In the genomic region with DNA sequence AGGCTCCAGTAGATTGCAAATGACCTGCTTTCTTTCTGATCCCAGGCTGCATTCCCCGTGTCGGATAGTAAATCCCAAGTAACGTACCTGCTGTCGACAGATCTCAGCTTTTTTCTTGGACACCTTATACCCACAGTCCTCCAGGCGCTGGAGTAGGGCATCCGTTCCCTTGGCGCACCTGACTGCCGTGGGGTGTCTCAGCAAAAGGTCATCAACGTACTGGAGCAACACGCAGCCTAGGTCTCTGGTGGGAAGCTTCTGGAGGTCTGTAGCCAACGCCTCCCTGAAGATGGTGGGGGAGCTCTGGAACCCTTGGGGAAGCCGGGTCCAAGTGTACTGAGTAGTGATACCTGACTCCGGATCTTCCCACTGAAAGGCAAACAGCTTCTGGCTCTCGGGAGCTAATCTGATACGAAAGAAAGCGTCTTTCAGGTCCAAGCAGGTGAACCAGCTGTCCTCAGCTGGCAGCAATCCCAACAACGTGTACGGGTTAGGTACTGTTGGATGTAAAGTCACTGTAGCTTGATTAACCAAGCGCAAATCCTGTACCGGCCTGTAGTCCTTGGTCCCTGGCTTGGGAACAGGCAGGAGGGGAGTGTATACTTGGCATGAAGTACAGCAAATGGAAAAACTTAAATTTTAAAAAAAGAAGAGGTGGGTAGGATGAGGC, we compare ENCODE assay signal across 10 cellular contexts. TPM values are rescaled to one million over a fixed set of nuclear protein-coding genes. Genes with fewer than 3 reads are reported as not detected.
DNase-seq lines count a peak whose midpoint lies in the region; ATAC-seq and TF ChIP-seq lines count a peak whose summit lies in the region.
"Not testable (repeated sequence)": the region's sequence is repeated elsewhere in the genome, so short reads cannot be mapped to it uniquely, and the experiment has no call there.
"Had no signal": no experiment of that assay in that cellular context is flagged by ENCODE, and none has a peak within 500 bp of the region (broad histone marks: within the 10 kb centered on the region; RNA-seq: fewer than 3 reads in every experiment).

No MANE protein-coding gene starts in this region.

- peak; percentile 31 for TF ChIP-seq POLR2A in GM19193 (IDR thresholded peaks at IDR 0.05; ENCODE audit: extremely low read depth, insufficient read depth, insufficient read length)

- not testable (repeated sequence) for TF ChIP-seq CTCF in liver (IDR thresholded peaks at IDR 0.05; ENCODE audit: low read depth, low read length, missing input control)

- peak overlapping the region; percentile 42 to 67 for H3K27ac ChIP-seq in liver (ENCODE audit: low read depth in 1 of 2, low read length in 2 of 2)

- not testable (repeated sequence) for H3K4me3 ChIP-seq in liver (ENCODE audit: low read depth in 1 of 3, low read length in 3 of 3)

- not testable (repeated sequence) for H3K36me3 ChIP-seq in liver (ENCODE audit: control insufficient read depth in 4 of 4, insufficient read depth in 3 of 4, low read depth in 1 of 4, low read length in 3 of 4)

- not testable (repeated sequence) for H3K9ac ChIP-seq in liver (ENCODE audit: low read depth in 1 of 2, low read length in 2 of 2)

- not testable (repeated sequence) for TF ChIP-seq RAD21 in liver (IDR thresholded peaks at IDR 0.05)

- peaks cover 10 to 50% (median 37%) of the 10 kb centered on the region in 4 donors for H3K4me1 ChIP-seq in liver (ENCODE audit: control insufficient read depth in 4 of 4, insufficient read depth in 4 of 4, low read length in 3 of 4)

- DNase-seq in DMS79 treated with DMSO at 0.1 percent for 48 hours (lab: John Stamatoyannopoulos, UW) (peak; percentile 12), NCI-H2029 treated with DMSO at 0.1 percent for 48 hours (lab: John Stamatoyannopoulos, UW) (peak; percentile 70), SHP77 treated with DMSO at 0.1 percent for 48 hours (lab: John Stamatoyannopoulos, UW) (peak; percentile 18)

- WGBS in liver: 72% methylated on average over 20 of the region's 20 CpGs

- H3K9me3 ChIP-seq in liver (ENCODE audit: control insufficient read depth in 4 of 4, low read length in 3 of 4): not testable (repeated sequence)

- H3K27me3 ChIP-seq in liver (ENCODE audit: control insufficient read depth in 4 of 4, insufficient read depth in 4 of 4, low read length in 3 of 4): not testable (repeated sequence)

- ATAC-seq in HG02588 (IDR thresholded peaks at IDR 0.05; ENCODE audit: unreplicated experiment) (peak; percentile 20), HG03135 (IDR thresholded peaks at IDR 0.05; ENCODE audit: unreplicated experiment) (peak; percentile 30)

RNA-seq across cellular contexts. Expression of a gene that starts 38.4 kb away (rescaled TPM):
- total RNA-seq in liver: under 1 TPM in 1 of 2 donors, not detected in 1; 0.50 TPM
- polyA plus RNA-seq in liver: under 1 TPM; 0.03 to 0.24 TPM
- total RNA-seq: activated CD4-positive, alpha-beta memory T cell treated with anti-CD3 and anti-CD28 coated beads for 36 hours; activated T-cell treated with anti-CD3 and anti-CD28 coated beads, Interleukin-2, amount 50 U/mL, for 72 hours; Daoy had no signal

RNA-seq across cellular contexts. Expression of a gene that starts 48.2 kb away (rescaled TPM):
- 10 to 100 TPM; 12.9 to 28.4 TPM for total RNA-seq in liver
- polyA plus RNA-seq in liver: 10 to 100 TPM; 30.5 to 31.8 TPM

Comparison
In these comparisons a context has a peak if more than half of its experiments do, and no peak if none do; other contexts are left out.
1. DNase-seq: peak in every context shown above with its lines; median percentile 70 in NCI-H2029 treated with DMSO at 0.1 percent for 48 hours; 18 in SHP77 treated with DMSO at 0.1 percent for 48 hours; 12 in DMS79 treated with DMSO at 0.1 percent for 48 hours.